8 cellular contexts compared by ENCODE assay signal in genomic region chr9:111957856-111958631, GRCh38.
DNase-seq lines count a peak whose midpoint lies in the region; ATAC-seq and TF ChIP-seq lines count a peak whose summit lies in the region.

No MANE protein-coding gene starts in this region.

- H3K27me3 ChIP-seq in OCI-LY1 (ENCODE audit: insufficient read depth, low read length) (no peaks in the 10 kb centered on the region), brain microvascular endothelial cell (replicated peaks) (no peaks in the 10 kb centered on the region), tibial nerve (no peaks in the 10 kb centered on the region)

- 75 to 80% methylated on average over 1 to 2 of the region's 3 CpGs for WGBS in mesodermal cell (ENCODE audit: insufficient coverage in 2 of 2), 2 experiments
- WGBS in tibial nerve, 2 donors, result 4 to 8% methylated on average over 3 of the region's 3 CpGs

- H3K9me2 ChIP-seq in OCI-LY1 (ENCODE audit: low read depth, low read length), result no peaks in the 10 kb centered on the region

- H3K9ac ChIP-seq in OCI-LY1 (ENCODE audit: low read length), result no peak overlapping the region

- no peaks in the 10 kb centered on the region for H4K20me1 ChIP-seq in OCI-LY1 (ENCODE audit: insufficient read depth, low read length)

- CTCF ChIA-PET in HEK293 (lab: Yijun Ruan, JAX), result no interaction called here

- H3K79me2 ChIP-seq in OCI-LY1 (ENCODE audit: insufficient read depth, low read length), result no peaks in the 10 kb centered on the region

- H3K27ac ChIP-seq in HEK293 (ENCODE audit: extremely low read depth, low read depth, low read length) (no peak overlapping the region), OCI-LY1 (ENCODE audit: low read depth, low read length, poor library complexity, severe bottlenecking) (no peak overlapping the region), brain microvascular endothelial cell (peak overlapping the region; percentile 92), mesodermal cell (ENCODE audit: low read depth, low read length, severe bottlenecking) (peak overlapping the region; percentile 29), tibial nerve (peak overlapping the region in 1 of 4 donors; percentile 48)

- TF ChIP-seq POLR2A in tibial nerve (IDR thresholded peaks at IDR 0.05), result no peak

- H3F3A ChIP-seq in OCI-LY1 (ENCODE audit: insufficient read depth, low read length), result no peaks in the 10 kb centered on the region

- ATAC-seq in HG02610 (IDR thresholded peaks at IDR 0.05; ENCODE audit: unreplicated experiment), result no peak

- no peaks in the 10 kb centered on the region for H3K9me3 ChIP-seq in HEK293 (ENCODE audit: control insufficient read depth, insufficient read depth, low read depth, low read length)
- H3K9me3 ChIP-seq in OCI-LY1 (ENCODE audit: low read length), result no peaks in the 10 kb centered on the region
- peaks cover 5% of the 10 kb centered on the region for H3K9me3 ChIP-seq in mesodermal cell (ENCODE audit: control insufficient read depth, low read length)
- H3K9me3 ChIP-seq in tibial nerve, result no peaks in the 10 kb centered on the region

- in situ Hi-C loops in brain microvascular endothelial cell (cut with HindIII; ENCODE audit: low pct_ligation_motif_present, low sequenced_read_pairs), result no loop called here

- no peak overlapping the region for H2AFZ ChIP-seq in OCI-LY1 (ENCODE audit: low read length)

- H3K36me3 ChIP-seq in HEK293 (ENCODE audit: control insufficient read depth in 2 of 2, insufficient read depth in 1 of 2, low read length in 2 of 2) (no peaks in the 10 kb centered on the region), OCI-LY1 (ENCODE audit: insufficient read depth, low read length) (no peaks in the 10 kb centered on the region), brain microvascular endothelial cell (replicated peaks) (no peaks in the 10 kb centered on the region), mesodermal cell (ENCODE audit: control insufficient read depth, insufficient read depth, low read length) (no peaks in the 10 kb centered on the region), tibial nerve (no peaks in the 10 kb centered on the region)

- H3K4me1 ChIP-seq in HEK293 (ENCODE audit: control insufficient read depth, insufficient read depth, low read length) (peaks cover 19% of the 10 kb centered on the region), OCI-LY1 (ENCODE audit: insufficient read depth, low read length, severe bottlenecking) (peaks cover 37% of the 10 kb centered on the region), mesodermal cell (ENCODE audit: control insufficient read depth, insufficient read depth, low read length, poor library complexity, severe bottlenecking) (peaks cover 23% of the 10 kb centered on the region), tibial nerve (peaks cover 0 to 21% (median 8%) of the 10 kb centered on the region in 4 donors)

- POLR2A ChIA-PET in HEK293 (lab: Yijun Ruan, JAX), result interaction anchor here (0.7 kb wide), 2 partner anchors 16 to 79 kb away, joined by 4 to 5 read pairs; no protein-coding TSS in a partner anchor

- no peak for TF ChIP-seq CTCF in HEK293 (tag by site-specific recombination; IDR thresholded peaks at IDR 0.05)
- TF ChIP-seq CTCF in OCI-LY1 (IDR thresholded peaks at IDR 0.05; ENCODE audit: low read length), result no peak
- TF ChIP-seq CTCF in brain microvascular endothelial cell (IDR thresholded peaks at IDR 0.05; ENCODE audit: low read depth, low read length, missing control alignments), result no peak
- no peak for TF ChIP-seq CTCF in tibial nerve (IDR thresholded peaks at IDR 0.05)

- peak in 1 of 2 donors; percentile 58 for TF ChIP-seq EP300 in tibial nerve (IDR thresholded peaks at IDR 0.05)

- DNase-seq in DMS53 treated with DMSO at 0.1 percent for 48 hours (lab: John Stamatoyannopoulos, UW; ENCODE audit: unreplicated experiment), result peak; percentile 43
- peak; percentile 97 for DNase-seq in brain microvascular endothelial cell
- no peak for DNase-seq in tibial nerve (ENCODE audit: low spot score in 2 of 2)
- DNase-seq in SKM-1 (lab: John Stamatoyannopoulos, UW; ENCODE audit: unreplicated experiment), result no peak

- peak overlapping the region; percentile 38 for H3K4me2 ChIP-seq in OCI-LY1 (ENCODE audit: low read length)

- H3K4me3 ChIP-seq in HEK293 (ENCODE audit: low read depth, low read length) (peak overlapping the region; percentile 11), OCI-LY1 (ENCODE audit: low read depth, low read length, poor library complexity, severe bottlenecking) (peak overlapping the region; percentile 2), brain microvascular endothelial cell (ENCODE audit: low read depth, low read length) (peak overlapping the region; percentile 12), mesodermal cell (ENCODE audit: extremely low read depth, insufficient read depth, low read length, poor library complexity, severe bottlenecking) (no peak overlapping the region), tibial nerve (peak overlapping the region in 2 of 4 donors; percentile 3 to 19)

TF ChIP-seq in HEK293, 187 proteins besides CTCF, POLR2A, EP300 and RAD21 (continues in another document):
- no peak for TF ChIP-seq ZNF768 (tag by site-specific recombination; IDR thresholded peaks at IDR 0.05)
- peak; percentile 54; the same call in 1 of the 2 replicates for TF ChIP-seq ZNF843 (tag by site-specific recombination; IDR thresholded peaks at IDR 0.05)
- no peak for TF ChIP-seq ZFP37 (tag by site-specific recombination; IDR thresholded peaks at IDR 0.05)
- no peak for TF ChIP-seq BCL11A (tag by site-specific recombination; IDR thresholded peaks at IDR 0.05; ENCODE audit: low read depth)
- TF ChIP-seq SP7 (tag by site-specific recombination; IDR thresholded peaks at IDR 0.05), result peak; percentile 50
- 0 out of 2 replicates have a peak, but pooled peaks have one; percentile 50 for TF ChIP-seq ZNF324 (tag by site-specific recombination; IDR thresholded peaks at IDR 0.05)
- TF ChIP-seq ZXDB (tag by site-specific recombination; IDR thresholded peaks at IDR 0.05), result peak; percentile 49; the same call in 1 of the 2 replicates
- TF ChIP-seq ZBTB21 (tag by site-specific recombination; IDR thresholded peaks at IDR 0.05), result no peak
- TF ChIP-seq ZNF510 (tag by site-specific recombination; IDR thresholded peaks at IDR 0.05; ENCODE audit: insufficient replicate concordance), result no peak
- no peak for TF ChIP-seq REST (tag by site-specific recombination; IDR thresholded peaks at IDR 0.05)
- TF ChIP-seq ZSCAN5A (tag by site-specific recombination; IDR thresholded peaks at IDR 0.05), result no peak
- peak; percentile 68 for TF ChIP-seq PRDM1 (tag by site-specific recombination; IDR thresholded peaks at IDR 0.05)
- no peak for TF ChIP-seq WT1 (tag by site-specific recombination; IDR thresholded peaks at IDR 0.05)
- TF ChIP-seq ZNF26 (tag by site-specific recombination; IDR thresholded peaks at IDR 0.05), result no peak
- no peak for TF ChIP-seq SETDB1 (IDR thresholded peaks at IDR 0.05; ENCODE audit: insufficient read length, low read length)
- no peak for TF ChIP-seq ZBTB8A (tag by site-specific recombination; IDR thresholded peaks at IDR 0.05)

Comparison
In these comparisons a context has a peak if more than half of its experiments do, and no peak if none do; other contexts are left out.
1. DNase-seq: peak in DMS53 treated with DMSO at 0.1 percent for 48 hours (single experiment) and brain microvascular endothelial cell (single experiment); none in tibial nerve (0 of 2) and SKM-1 (single experiment).
2. H3K27ac ChIP-seq: peak in brain microvascular endothelial cell (single experiment) and mesodermal cell (single experiment); none in HEK293 (single experiment) and OCI-LY1 (single experiment).